In the genomic region with DNA sequence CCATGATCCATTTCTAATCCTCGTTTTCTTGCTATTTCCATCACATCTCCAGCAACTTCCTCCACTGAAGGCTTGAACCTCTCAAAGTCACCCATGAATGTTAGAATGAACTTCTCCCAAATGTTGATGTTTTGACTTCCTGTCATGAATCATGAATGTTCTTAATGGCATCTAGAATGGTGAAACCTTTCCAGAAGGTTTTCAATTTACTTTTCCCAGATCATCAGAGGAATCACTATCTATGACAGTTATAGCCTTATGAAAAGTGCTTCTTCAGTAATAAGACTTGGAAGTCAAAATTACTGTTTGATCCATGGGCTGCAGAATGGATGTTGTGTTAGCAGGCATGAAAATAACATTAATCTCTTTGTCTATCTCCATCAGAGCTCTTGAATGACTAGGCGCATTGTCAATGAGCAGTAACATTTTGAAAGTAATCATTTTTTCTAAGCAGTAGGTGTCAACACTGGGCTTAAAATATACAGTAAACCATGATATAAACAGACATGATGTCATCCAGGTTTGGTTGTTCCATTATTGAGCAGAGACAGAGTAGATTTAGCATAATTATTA, we compare ENCODE assay signal across 25 cellular contexts.
"Had no signal": no experiment of that assay in that cellular context is flagged by ENCODE, and none has a peak within 500 bp of the region (broad histone marks: within the 10 kb centered on the region; RNA-seq: fewer than 3 reads in every experiment).

No MANE protein-coding gene starts in this region.

- ATAC-seq: effector memory CD8-positive, alpha-beta T cell; esophagus mucosa; foreskin keratinocyte; gastrocnemius medialis; gastroesophageal sphincter; heart left ventricle; heart right ventricle had no signal

- H3K27ac ChIP-seq: colonic mucosa, coronary artery, dorsolateral prefrontal cortex, epithelial cell of prostate, esophagus muscularis mucosa, esophagus squamous epithelium, foreskin keratinocyte, gastrocnemius medialis, gastroesophageal sphincter, heart left ventricle, heart right ventricle had no signal

- H3K9me3 ChIP-seq: colonic mucosa, esophagus muscularis mucosa, esophagus squamous epithelium, gastrocnemius medialis, gastroesophageal sphincter, heart left ventricle, heart right ventricle had no signal

- H3K36me3 ChIP-seq: colonic mucosa, esophagus muscularis mucosa, esophagus squamous epithelium, gastrocnemius medialis, gastroesophageal sphincter, heart left ventricle, heart right ventricle had no signal

- H3K9me3 Mint-ChIP-seq: dendritic cell treated with granulocyte-macrophage colony-stimulating factor and Interleukin-4, amounts not matched to agents 40 ng/mL and 50 ng/mL, for 4 days; endodermal cell had no signal

- H3K4me1 Mint-ChIP-seq: endodermal cell had no signal

- H3K27me3 ChIP-seq: colonic mucosa, dorsolateral prefrontal cortex, esophagus muscularis mucosa, esophagus squamous epithelium, foreskin keratinocyte, gastrocnemius medialis, gastroesophageal sphincter, heart left ventricle, heart right ventricle had no signal

- H3K4me1 ChIP-seq: colonic mucosa, esophagus muscularis mucosa, esophagus squamous epithelium, foreskin keratinocyte, gastrocnemius medialis, gastroesophageal sphincter, heart left ventricle, heart right ventricle had no signal

- DNase-seq: colonic mucosa; cortex of kidney; dermis blood vessel endothelial cell; dorsolateral prefrontal cortex; effector CD4-positive, alpha-beta T cell; effector CD8-positive, alpha-beta T cell; effector memory CD4-positive, alpha-beta T cell; effector memory CD8-positive, alpha-beta T cell; endodermal cell; erythroblast; esophagus squamous epithelium; foreskin fibroblast; foreskin keratinocyte; foreskin melanocyte; gastrocnemius medialis; glutamatergic neuron; head of caudate nucleus; heart left ventricle; heart right ventricle had no signal

- H3K4me3 Mint-ChIP-seq: dendritic cell treated with granulocyte-macrophage colony-stimulating factor and Interleukin-4, amounts not matched to agents 40 ng/mL and 50 ng/mL, for 4 days; effector memory CD8-positive, alpha-beta T cell; endodermal cell had no signal

- H3K4me3 ChIP-seq: colonic mucosa, coronary artery, dorsolateral prefrontal cortex, esophagus muscularis mucosa, esophagus squamous epithelium, gastrocnemius medialis, gastroesophageal sphincter, heart left ventricle, heart right ventricle had no signal

- H3K27ac Mint-ChIP-seq: dendritic cell treated with granulocyte-macrophage colony-stimulating factor and Interleukin-4, amounts not matched to agents 40 ng/mL and 50 ng/mL, for 4 days; effector memory CD8-positive, alpha-beta T cell; endodermal cell had no signal

- H3K27me3 Mint-ChIP-seq: dendritic cell treated with granulocyte-macrophage colony-stimulating factor and Interleukin-4, amounts not matched to agents 40 ng/mL and 50 ng/mL, for 4 days; effector memory CD8-positive, alpha-beta T cell had no signal
